1 cellular context compared by ENCODE assay signal in the genomic region with DNA sequence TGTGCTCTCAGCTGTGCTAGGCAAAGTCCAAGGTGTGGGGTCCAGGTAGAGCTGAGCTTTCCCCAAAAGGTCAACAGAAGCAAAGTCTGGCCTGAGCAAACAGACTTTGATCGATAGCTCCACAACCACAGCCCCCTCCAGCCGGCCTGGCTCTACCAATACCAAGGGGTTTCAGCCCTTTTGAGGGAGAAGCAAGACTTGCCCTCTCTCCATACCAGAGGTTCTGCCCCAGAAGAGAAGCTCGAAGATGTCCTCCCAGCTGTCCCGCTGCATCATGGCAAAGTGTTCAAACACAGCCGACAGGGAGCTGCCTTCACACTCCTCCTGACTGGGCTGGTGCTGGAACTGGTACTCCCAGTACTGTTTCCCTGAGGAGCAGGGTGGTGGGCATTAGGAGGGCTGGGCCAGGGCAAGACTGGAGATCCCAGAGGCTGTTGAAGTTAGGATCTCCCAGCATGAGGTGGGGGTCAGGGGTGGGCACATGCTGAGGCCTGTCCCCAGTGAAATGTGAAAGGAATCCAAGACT.
TF ChIP-seq lines count a peak whose summit lies in the region.

No MANE protein-coding gene starts in this region.

TF ChIP-seq in HepG2, 621 proteins besides CTCF, POLR2A, EP300 and RAD21 (continues in another document):
- TF ChIP-seq, protein P1, sequence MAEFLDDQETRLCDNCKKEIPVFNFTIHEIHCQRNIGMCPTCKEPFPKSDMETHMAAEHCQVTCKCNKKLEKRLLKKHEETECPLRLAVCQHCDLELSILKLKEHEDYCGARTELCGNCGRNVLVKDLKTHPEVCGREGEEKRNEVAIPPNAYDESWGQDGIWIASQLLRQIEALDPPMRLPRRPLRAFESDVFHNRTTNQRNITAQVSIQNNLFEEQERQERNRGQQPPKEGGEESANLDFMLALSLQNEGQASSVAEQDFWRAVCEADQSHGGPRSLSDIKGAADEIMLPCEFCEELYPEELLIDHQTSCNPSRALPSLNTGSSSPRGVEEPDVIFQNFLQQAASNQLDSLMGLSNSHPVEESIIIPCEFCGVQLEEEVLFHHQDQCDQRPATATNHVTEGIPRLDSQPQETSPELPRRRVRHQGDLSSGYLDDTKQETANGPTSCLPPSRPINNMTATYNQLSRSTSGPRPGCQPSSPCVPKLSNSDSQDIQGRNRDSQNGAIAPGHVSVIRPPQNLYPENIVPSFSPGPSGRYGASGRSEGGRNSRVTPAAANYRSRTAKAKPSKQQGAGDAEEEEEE (CRISPR knock-in tag; IDR thresholded peaks at IDR 0.05; ENCODE audit: borderline replicate concordance), result peak; percentile 14; the same call in 1 of the 2 replicates
- TF ChIP-seq LBX2 (CRISPR knock-in tag; IDR thresholded peaks at IDR 0.05; ENCODE audit: borderline replicate concordance) (no peak), ZBTB43 (CRISPR knock-in tag; conservative IDR thresholded peaks at IDR 0.05) (0 out of 2 replicates have a peak, but pooled peaks have one; percentile 62), TCF7L2 (IDR thresholded peaks at IDR 0.05; ENCODE audit: low read depth, low read length) (no peak), FOXP1 (IDR thresholded peaks at IDR 0.05) (no peak), FOXP1 (CRISPR knock-in tag; IDR thresholded peaks at IDR 0.05) (peak; percentile 75), ZNF441 (CRISPR knock-in tag; IDR thresholded peaks at IDR 0.05; ENCODE audit: borderline replicate concordance) (0 out of 2 replicates have a peak, but pooled peaks have one; percentile 46), GMEB2 (CRISPR knock-in tag; IDR thresholded peaks at IDR 0.05; ENCODE audit: low read depth) (no peak), SP140L (CRISPR knock-in tag; IDR thresholded peaks at IDR 0.05; ENCODE audit: borderline replicate concordance) (no peak), ZNF317 (CRISPR knock-in tag; IDR thresholded peaks at IDR 0.05) (peak; percentile 57; the same call in 1 of the 2 replicates), ZNF331 (CRISPR knock-in tag; IDR thresholded peaks at IDR 0.05) (no peak), CBX5 (CRISPR knock-in tag; IDR thresholded peaks at IDR 0.05; ENCODE audit: borderline replicate concordance) (peak; percentile 13; the same call in 1 of the 2 replicates), ZNF746 (CRISPR knock-in tag; IDR thresholded peaks at IDR 0.05) (peak; percentile 99), BRD4 (CRISPR knock-in tag; IDR thresholded peaks at IDR 0.05) (0 out of 2 replicates have a peak, but pooled peaks have one; percentile 33), MEF2D (CRISPR knock-in tag; IDR thresholded peaks at IDR 0.05) (peak; percentile 87), TEAD3 (CRISPR knock-in tag; optimal IDR thresholded peaks at IDR 0.05; ENCODE audit: borderline replicate concordance) (peak; percentile 79), GRHL1 (CRISPR knock-in tag; conservative IDR thresholded peaks at IDR 0.05) (no peak), DR1 (CRISPR knock-in tag; IDR thresholded peaks at IDR 0.05) (no peak; the same call in 1 of the 2 replicates), ZNF652 (CRISPR knock-in tag; IDR thresholded peaks at IDR 0.05; ENCODE audit: borderline replicate concordance, low read depth) (no peak), SP1 (IDR thresholded peaks at IDR 0.05) (no peak), SP1 (CRISPR knock-in tag; IDR thresholded peaks at IDR 0.05) (0 out of 2 replicates have a peak, but pooled peaks have one; percentile 35), ZNF629 (CRISPR knock-in tag; conservative IDR thresholded peaks at IDR 0.05) (peak; percentile 56), SAFB2 (CRISPR knock-in tag; IDR thresholded peaks at IDR 0.05; ENCODE audit: borderline replicate concordance, low read depth) (no peak), STAT5B (CRISPR knock-in tag; IDR thresholded peaks at IDR 0.05) (no peak), ZBTB7B (CRISPR knock-in tag; IDR thresholded peaks at IDR 0.05) (peak; percentile 97), BHLHE40 (IDR thresholded peaks at IDR 0.05; ENCODE audit: low read length) (no peak), ZNF446 (CRISPR knock-in tag; IDR thresholded peaks at IDR 0.05) (no peak), NONO (IDR thresholded peaks at IDR 0.05) (no peak), NONO (CRISPR knock-in tag; conservative IDR thresholded peaks at IDR 0.05) (peak; percentile 91), KDM3A (CRISPR knock-in tag; IDR thresholded peaks at IDR 0.05; ENCODE audit: low read depth) (no peak; the same call in 1 of the 2 replicates), FOXC1 (CRISPR knock-in tag; IDR thresholded peaks at IDR 0.05; ENCODE audit: borderline replicate concordance) (peak; percentile 79), ZNF639 (CRISPR knock-in tag; conservative IDR thresholded peaks at IDR 0.05) (no peak)
- TF ChIP-seq, protein P2, sequence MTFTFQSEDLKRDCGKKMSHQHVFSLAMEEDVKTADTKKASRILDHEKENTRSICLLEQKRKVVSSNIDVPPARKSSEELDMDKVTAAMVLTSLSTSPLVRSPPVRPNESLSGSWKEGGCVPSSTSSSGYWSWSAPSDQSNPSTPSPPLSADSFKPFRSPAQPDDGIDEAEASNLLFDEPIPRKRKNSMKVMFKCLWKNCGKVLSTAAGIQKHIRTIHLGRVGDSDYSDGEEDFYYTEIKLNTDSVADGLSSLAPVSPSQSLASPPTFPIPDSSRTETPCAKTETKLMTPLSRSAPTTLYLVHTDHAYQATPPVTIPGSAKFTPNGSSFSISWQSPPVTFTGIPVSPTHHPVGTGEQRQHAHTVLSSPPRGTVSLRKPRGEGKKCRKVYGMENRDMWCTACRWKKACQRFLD (CRISPR knock-in tag; IDR thresholded peaks at IDR 0.05; ENCODE audit: borderline replicate concordance), result no peak
- TF ChIP-seq, protein P3, sequence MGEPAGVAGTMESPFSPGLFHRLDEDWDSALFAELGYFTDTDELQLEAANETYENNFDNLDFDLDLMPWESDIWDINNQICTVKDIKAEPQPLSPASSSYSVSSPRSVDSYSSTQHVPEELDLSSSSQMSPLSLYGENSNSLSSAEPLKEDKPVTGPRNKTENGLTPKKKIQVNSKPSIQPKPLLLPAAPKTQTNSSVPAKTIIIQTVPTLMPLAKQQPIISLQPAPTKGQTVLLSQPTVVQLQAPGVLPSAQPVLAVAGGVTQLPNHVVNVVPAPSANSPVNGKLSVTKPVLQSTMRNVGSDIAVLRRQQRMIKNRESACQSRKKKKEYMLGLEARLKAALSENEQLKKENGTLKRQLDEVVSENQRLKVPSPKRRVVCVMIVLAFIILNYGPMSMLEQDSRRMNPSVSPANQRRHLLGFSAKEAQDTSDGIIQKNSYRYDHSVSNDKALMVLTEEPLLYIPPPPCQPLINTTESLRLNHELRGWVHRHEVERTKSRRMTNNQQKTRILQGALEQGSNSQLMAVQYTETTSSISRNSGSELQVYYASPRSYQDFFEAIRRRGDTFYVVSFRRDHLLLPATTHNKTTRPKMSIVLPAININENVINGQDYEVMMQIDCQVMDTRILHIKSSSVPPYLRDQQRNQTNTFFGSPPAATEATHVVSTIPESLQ (CRISPR knock-in tag; conservative IDR thresholded peaks at IDR 0.05), result no peak
- TF ChIP-seq, protein P4, sequence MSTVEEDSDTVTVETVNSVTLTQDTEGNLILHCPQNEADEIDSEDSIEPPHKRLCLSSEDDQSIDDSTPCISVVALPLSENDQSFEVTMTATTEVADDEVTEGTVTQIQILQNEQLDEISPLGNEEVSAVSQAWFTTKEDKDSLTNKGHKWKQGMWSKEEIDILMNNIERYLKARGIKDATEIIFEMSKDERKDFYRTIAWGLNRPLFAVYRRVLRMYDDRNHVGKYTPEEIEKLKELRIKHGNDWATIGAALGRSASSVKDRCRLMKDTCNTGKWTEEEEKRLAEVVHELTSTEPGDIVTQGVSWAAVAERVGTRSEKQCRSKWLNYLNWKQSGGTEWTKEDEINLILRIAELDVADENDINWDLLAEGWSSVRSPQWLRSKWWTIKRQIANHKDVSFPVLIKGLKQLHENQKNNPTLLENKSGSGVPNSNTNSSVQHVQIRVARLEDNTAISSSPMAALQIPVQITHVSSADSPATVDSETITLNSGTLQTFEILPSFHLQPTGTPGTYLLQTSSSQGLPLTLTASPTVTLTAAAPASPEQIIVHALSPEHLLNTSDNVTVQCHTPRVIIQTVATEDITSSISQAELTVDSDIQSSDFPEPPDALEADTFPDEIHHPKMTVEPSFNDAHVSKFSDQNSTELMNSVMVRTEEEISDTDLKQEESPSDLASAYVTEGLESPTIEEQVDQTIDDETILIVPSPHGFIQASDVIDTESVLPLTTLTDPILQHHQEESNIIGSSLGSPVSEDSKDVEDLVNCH (CRISPR knock-in tag; IDR thresholded peaks at IDR 0.05), result no peak
- TF ChIP-seq, protein P5, sequence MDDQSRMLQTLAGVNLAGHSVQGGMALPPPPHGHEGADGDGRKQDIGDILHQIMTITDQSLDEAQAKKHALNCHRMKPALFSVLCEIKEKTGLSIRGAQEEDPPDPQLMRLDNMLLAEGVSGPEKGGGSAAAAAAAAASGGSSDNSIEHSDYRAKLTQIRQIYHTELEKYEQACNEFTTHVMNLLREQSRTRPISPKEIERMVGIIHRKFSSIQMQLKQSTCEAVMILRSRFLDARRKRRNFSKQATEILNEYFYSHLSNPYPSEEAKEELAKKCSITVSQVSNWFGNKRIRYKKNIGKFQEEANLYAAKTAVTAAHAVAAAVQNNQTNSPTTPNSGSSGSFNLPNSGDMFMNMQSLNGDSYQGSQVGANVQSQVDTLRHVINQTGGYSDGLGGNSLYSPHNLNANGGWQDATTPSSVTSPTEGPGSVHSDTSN (CRISPR knock-in tag; IDR thresholded peaks at IDR 0.05; ENCODE audit: borderline replicate concordance), result no peak
- TF ChIP-seq, protein P6, sequence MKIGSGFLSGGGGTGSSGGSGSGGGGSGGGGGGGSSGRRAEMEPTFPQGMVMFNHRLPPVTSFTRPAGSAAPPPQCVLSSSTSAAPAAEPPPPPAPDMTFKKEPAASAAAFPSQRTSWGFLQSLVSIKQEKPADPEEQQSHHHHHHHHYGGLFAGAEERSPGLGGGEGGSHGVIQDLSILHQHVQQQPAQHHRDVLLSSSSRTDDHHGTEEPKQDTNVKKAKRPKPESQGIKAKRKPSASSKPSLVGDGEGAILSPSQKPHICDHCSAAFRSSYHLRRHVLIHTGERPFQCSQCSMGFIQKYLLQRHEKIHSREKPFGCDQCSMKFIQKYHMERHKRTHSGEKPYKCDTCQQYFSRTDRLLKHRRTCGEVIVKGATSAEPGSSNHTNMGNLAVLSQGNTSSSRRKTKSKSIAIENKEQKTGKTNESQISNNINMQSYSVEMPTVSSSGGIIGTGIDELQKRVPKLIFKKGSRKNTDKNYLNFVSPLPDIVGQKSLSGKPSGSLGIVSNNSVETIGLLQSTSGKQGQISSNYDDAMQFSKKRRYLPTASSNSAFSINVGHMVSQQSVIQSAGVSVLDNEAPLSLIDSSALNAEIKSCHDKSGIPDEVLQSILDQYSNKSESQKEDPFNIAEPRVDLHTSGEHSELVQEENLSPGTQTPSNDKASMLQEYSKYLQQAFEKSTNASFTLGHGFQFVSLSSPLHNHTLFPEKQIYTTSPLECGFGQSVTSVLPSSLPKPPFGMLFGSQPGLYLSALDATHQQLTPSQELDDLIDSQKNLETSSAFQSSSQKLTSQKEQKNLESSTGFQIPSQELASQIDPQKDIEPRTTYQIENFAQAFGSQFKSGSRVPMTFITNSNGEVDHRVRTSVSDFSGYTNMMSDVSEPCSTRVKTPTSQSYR (CRISPR knock-in tag; IDR thresholded peaks at IDR 0.05; ENCODE audit: borderline replicate concordance), result peak; percentile 89
